In the genomic region with DNA sequence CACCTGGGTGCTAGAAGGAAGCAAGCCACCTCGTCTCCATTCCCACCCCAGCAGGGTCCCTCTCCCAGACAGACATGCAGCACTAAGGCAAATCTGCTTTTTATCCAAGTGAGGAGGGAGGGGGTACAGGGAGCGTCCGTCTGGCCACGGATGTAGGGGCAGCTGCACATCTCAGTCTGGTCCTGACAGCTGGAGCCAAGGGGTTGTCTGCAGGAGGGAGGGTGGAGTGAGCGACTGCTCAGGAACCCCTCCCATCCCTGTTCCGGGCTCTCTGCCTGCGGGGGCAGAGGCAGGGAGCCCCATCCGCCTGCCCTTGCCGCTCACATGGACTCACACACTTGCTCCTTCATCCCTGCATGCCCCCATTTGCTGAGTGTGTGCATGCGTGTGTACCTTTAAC, we compare ENCODE assay signal across 1 cellular context.
TF ChIP-seq lines count a peak whose summit lies in the region.

No MANE protein-coding gene starts in this region.

TF ChIP-seq in A549, 52 proteins besides CTCF, POLR2A, EP300 and RAD21:
- TF ChIP-seq RCOR1 (IDR thresholded peaks at IDR 0.05; ENCODE audit: low read depth, low read length) (no peak), FOSL2 (IDR thresholded peaks at IDR 0.05) (no peak), FOSL2 (CRISPR knock-in tag; IDR thresholded peaks at IDR 0.05) (no peak), NR3C1 (IDR thresholded peaks at IDR 0.05) (no peak), KDM5A (IDR thresholded peaks at IDR 0.05) (no peak), HES2 (IDR thresholded peaks at IDR 0.05) (no peak), FOXS1 (CRISPR knock-in tag; IDR thresholded peaks at IDR 0.05) (no peak), JUNB (IDR thresholded peaks at IDR 0.05) (no peak), ZC3H11A (IDR thresholded peaks at IDR 0.05) (no peak), CHD4 (IDR thresholded peaks at IDR 0.05; ENCODE audit: borderline replicate concordance) (no peak), NFE2L2 (conservative IDR thresholded peaks at IDR 0.05; ENCODE audit: low read length) (no peak), HOXB13 (CRISPR knock-in tag; IDR thresholded peaks at IDR 0.05; ENCODE audit: low read depth) (no peak), BHLHE40 (IDR thresholded peaks at IDR 0.05; ENCODE audit: low read depth, low read length) (no peak), MAX (IDR thresholded peaks at IDR 0.05) (no peak), CHD2 (IDR thresholded peaks at IDR 0.05; ENCODE audit: low read length, partially characterized antibody) (no peak), E2F6 (IDR thresholded peaks at IDR 0.05; ENCODE audit: borderline replicate concordance, low read depth) (no peak), HDAC2 (IDR thresholded peaks at IDR 0.05) (no peak)
- TF ChIP-seq, protein P1, sequence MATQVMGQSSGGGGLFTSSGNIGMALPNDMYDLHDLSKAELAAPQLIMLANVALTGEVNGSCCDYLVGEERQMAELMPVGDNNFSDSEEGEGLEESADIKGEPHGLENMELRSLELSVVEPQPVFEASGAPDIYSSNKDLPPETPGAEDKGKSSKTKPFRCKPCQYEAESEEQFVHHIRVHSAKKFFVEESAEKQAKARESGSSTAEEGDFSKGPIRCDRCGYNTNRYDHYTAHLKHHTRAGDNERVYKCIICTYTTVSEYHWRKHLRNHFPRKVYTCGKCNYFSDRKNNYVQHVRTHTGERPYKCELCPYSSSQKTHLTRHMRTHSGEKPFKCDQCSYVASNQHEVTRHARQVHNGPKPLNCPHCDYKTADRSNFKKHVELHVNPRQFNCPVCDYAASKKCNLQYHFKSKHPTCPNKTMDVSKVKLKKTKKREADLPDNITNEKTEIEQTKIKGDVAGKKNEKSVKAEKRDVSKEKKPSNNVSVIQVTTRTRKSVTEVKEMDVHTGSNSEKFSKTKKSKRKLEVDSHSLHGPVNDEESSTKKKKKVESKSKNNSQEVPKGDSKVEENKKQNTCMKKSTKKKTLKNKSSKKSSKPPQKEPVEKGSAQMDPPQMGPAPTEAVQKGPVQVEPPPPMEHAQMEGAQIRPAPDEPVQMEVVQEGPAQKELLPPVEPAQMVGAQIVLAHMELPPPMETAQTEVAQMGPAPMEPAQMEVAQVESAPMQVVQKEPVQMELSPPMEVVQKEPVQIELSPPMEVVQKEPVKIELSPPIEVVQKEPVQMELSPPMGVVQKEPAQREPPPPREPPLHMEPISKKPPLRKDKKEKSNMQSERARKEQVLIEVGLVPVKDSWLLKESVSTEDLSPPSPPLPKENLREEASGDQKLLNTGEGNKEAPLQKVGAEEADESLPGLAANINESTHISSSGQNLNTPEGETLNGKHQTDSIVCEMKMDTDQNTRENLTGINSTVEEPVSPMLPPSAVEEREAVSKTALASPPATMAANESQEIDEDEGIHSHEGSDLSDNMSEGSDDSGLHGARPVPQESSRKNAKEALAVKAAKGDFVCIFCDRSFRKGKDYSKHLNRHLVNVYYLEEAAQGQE (IDR thresholded peaks at IDR 0.05) = no peak
- TF ChIP-seq, protein P2, sequence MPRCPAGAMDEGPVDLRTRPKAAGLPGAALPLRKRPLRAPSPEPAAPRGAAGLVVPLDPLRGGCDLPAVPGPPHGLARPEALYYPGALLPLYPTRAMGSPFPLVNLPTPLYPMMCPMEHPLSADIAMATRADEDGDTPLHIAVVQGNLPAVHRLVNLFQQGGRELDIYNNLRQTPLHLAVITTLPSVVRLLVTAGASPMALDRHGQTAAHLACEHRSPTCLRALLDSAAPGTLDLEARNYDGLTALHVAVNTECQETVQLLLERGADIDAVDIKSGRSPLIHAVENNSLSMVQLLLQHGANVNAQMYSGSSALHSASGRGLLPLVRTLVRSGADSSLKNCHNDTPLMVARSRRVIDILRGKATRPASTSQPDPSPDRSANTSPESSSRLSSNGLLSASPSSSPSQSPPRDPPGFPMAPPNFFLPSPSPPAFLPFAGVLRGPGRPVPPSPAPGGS (IDR thresholded peaks at IDR 0.05) = no peak
